In genomic region chr7:49927581-49927980, GRCh38 we compare ENCODE assay signal across 26 cellular contexts.
"Had no signal": no experiment of that assay in that cellular context is flagged by ENCODE, and none has a peak within 500 bp of the region (broad histone marks: within the 10 kb centered on the region; RNA-seq: fewer than 3 reads in every experiment).

No MANE protein-coding gene starts in this region.

- H3K36me3 ChIP-seq: adrenal gland, ascending aorta, esophagus muscularis mucosa, gastrocnemius medialis, heart left ventricle had no signal

- H3K27me3 ChIP-seq: adrenal gland, ascending aorta, dorsolateral prefrontal cortex, esophagus muscularis mucosa, foreskin keratinocyte, gastrocnemius medialis, heart left ventricle had no signal

- H3K4me1 ChIP-seq: adrenal gland, ascending aorta, esophagus muscularis mucosa, foreskin keratinocyte, gastrocnemius medialis had no signal

- H3K9me3 ChIP-seq: adrenal gland, ascending aorta, gastrocnemius medialis had no signal

- H3K4me3 ChIP-seq: adrenal gland, ascending aorta, coronary artery, dorsolateral prefrontal cortex, esophagus muscularis mucosa, gastrocnemius medialis, heart left ventricle had no signal

- DNase-seq: activated CD4-positive, alpha-beta T cell treated with anti-CD3 and anti-CD28 coated beads for 1 hour; activated CD4-positive, alpha-beta T cell treated with anti-CD3 and anti-CD28 coated beads for 4 hours; activated CD4-positive, alpha-beta T cell treated with anti-CD3 and anti-CD28 coated beads, Interleukin-2, amount 10 ng/mL, durations not matched to agents 7 days and 5 days; activated CD4-positive, alpha-beta T cell treated with anti-CD3 and anti-CD28 coated beads, Interleukin-2, amount 50 U/mL, for 4 hours; activated CD4-positive, CD25-positive, alpha-beta regulatory T cell; activated CD8-positive, alpha-beta memory T cell treated with anti-CD3 and anti-CD28 coated beads for 24 hours; activated CD8-positive, alpha-beta T cell treated with anti-CD3 and anti-CD28 coated beads for 36 hours; activated effector memory CD4-positive, alpha-beta T cell treated with anti-CD3 and anti-CD28 coated beads, Interleukin-2, amount 50 U/mL, for 16 hours; activated naive CD4-positive, alpha-beta T cell treated with anti-CD3 and anti-CD28 coated beads for 36 hours; activated naive CD8-positive, alpha-beta T cell treated with anti-CD3 and anti-CD28 coated beads for 36 hours; activated naive CD8-positive, alpha-beta T cell treated with anti-CD3 and anti-CD28 coated beads, Interleukin-2, amount 50 U/mL, for 24 hours; activated T-cell treated with anti-CD3 and anti-CD28 coated beads, Interleukin-2, amount 50 U/mL, for 4 hours; adrenal gland; amygdala; effector memory CD4-positive, alpha-beta T cell; endodermal cell; erythroblast; foreskin keratinocyte; gastrocnemius medialis; glutamatergic neuron; heart left ventricle; T-helper 2 cell had no signal

- H3K27ac ChIP-seq: adrenal gland, ascending aorta, coronary artery, esophagus muscularis mucosa, foreskin keratinocyte, gastrocnemius medialis, heart left ventricle had no signal
